In genomic region chr3:153426803-153427202, GRCh38 we compare ENCODE assay signal across 25 cellular contexts.
DNase-seq lines count a peak whose midpoint lies in the region; ATAC-seq, FAIRE-seq and TF ChIP-seq lines count a peak whose summit lies in the region.
"Had no signal": no experiment of that assay in that cellular context is flagged by ENCODE, and none has a peak within 500 bp of the region (broad histone marks: within the 10 kb centered on the region; RNA-seq: fewer than 3 reads in every experiment).

No MANE protein-coding gene starts in this region.

- H3K4me3 ChIP-seq in bronchial epithelial cell (ENCODE audit: low read depth, low read length), result no peak overlapping the region
- no peak overlapping the region for H3K4me3 ChIP-seq in transverse colon
- H3K4me3 ChIP-seq: BLaER1, GM12878 had no signal

- peak; percentile 50 for ATAC-seq in foreskin keratinocyte
- no peak for ATAC-seq in HG03469 (IDR thresholded peaks at IDR 0.05; ENCODE audit: unreplicated experiment)
- ATAC-seq: GM12878 had no signal

- no peak for TF ChIP-seq EP300 in transverse colon (IDR thresholded peaks at IDR 0.05; ENCODE audit: low read depth)

- TF ChIP-seq POLR2A in transverse colon (IDR thresholded peaks at IDR 0.05), result no peak

- TF ChIP-seq CTCF in bronchial epithelial cell (IDR thresholded peaks at IDR 0.05; ENCODE audit: insufficient read depth, low read length, severe bottlenecking) (no peak), foreskin keratinocyte (conservative IDR thresholded peaks at IDR 0.05) (no peak), transverse colon (IDR thresholded peaks at IDR 0.05) (no peak)

- H3K4me1 ChIP-seq in foreskin keratinocyte (no peaks in the 10 kb centered on the region), transverse colon (no peaks in the 10 kb centered on the region)
- H3K4me1 ChIP-seq: BE2C, BLaER1 had no signal

- H3K36me3 ChIP-seq in bronchial epithelial cell (ENCODE audit: control insufficient read depth, insufficient read depth, low read length), result no peaks in the 10 kb centered on the region
- no peaks in the 10 kb centered on the region for H3K36me3 ChIP-seq in transverse colon
- H3K36me3 ChIP-seq: BE2C, BLaER1 had no signal

- intact Hi-C loops in transverse colon (cut with DNase I; ENCODE audit: low total_unique reads), result no loop called here

- FAIRE-seq in bronchial epithelial cell (lab: Jason Lieb, UNC), result no peak
- FAIRE-seq: GM12892, GM18507 had no signal

- 60 to 82% methylated on average over 1 of the region's 1 CpG for WGBS in transverse colon (ENCODE audit: low coverage in 1 of 2), 2 donors

- in situ Hi-C loops in transverse colon (cut with MboI; ENCODE audit: low pct_ligation_motif_present in 1 of 4, low pct_unique_long_range_greater_than_20kb in 1 of 4, low sequenced_read_pairs in 3 of 4), result no loop called here

- no peaks in the 10 kb centered on the region for H3K27me3 ChIP-seq in bronchial epithelial cell (ENCODE audit: control insufficient read depth, insufficient read depth, low read length)
- no peaks in the 10 kb centered on the region for H3K27me3 ChIP-seq in foreskin keratinocyte
- H3K27me3 ChIP-seq in transverse colon, result no peaks in the 10 kb centered on the region
- H3K27me3 ChIP-seq: BE2C, BLaER1 had no signal

- H3K27ac ChIP-seq in epithelial cell of prostate (no peak overlapping the region), foreskin keratinocyte (no peak overlapping the region), transverse colon (no peak overlapping the region)
- H3K27ac ChIP-seq: BLaER1 had no signal

- H3K9me3 ChIP-seq in transverse colon, result no peaks in the 10 kb centered on the region

- DNase-seq in bronchial epithelial cell (ENCODE audit: low read depth) (peak; percentile 56), epithelial cell of prostate (ENCODE audit: low read depth, low spot score) (peak; percentile 8), foreskin keratinocyte (peak; percentile 7 to 35), transverse colon (no peak), NOMO-1 (lab: John Stamatoyannopoulos, UW; ENCODE audit: unreplicated experiment in 2 of 2) (no peak)
- DNase-seq: 8988T; ACHN; BE2C; C1 segment of cervical spinal cord; CD4-positive, alpha-beta memory T cell; CD4-positive, CD25-positive, alpha-beta regulatory T cell; CD8-positive, alpha-beta memory T cell; COR-L47; DMS 273 treated with DMSO at 0.1 percent for 48 hours; DMS153; DMS53; DMS79; DND-41; EL; GDM1 had no signal

Comparison
In these comparisons a context has a peak if more than half of its experiments do, and no peak if none do; other contexts are left out.
1. DNase-seq: peak in bronchial epithelial cell (single experiment), epithelial cell of prostate (single experiment) and foreskin keratinocyte (2 of 2); none in transverse colon (single experiment) and NOMO-1 (0 of 2).